9 cellular contexts compared by ENCODE assay signal in genomic region chr1:11280719-11281376, GRCh38. TPM values are rescaled to one million over a fixed set of nuclear protein-coding genes. Genes with fewer than 3 reads are reported as not detected.
DNase-seq lines count a peak whose midpoint lies in the region; ATAC-seq and TF ChIP-seq lines count a peak whose summit lies in the region.
"Had no signal": no experiment of that assay in that cellular context is flagged by ENCODE, and none has a peak within 500 bp of the region (broad histone marks: within the 10 kb centered on the region; RNA-seq: fewer than 3 reads in every experiment).

No MANE protein-coding gene starts in this region.

- H3K27ac ChIP-seq in stomach (peak overlapping the region in 3 of 5 donors; percentile 12 to 68 (median 22)), body of pancreas (no peak overlapping the region)

- H3K9me3 Mint-ChIP-seq in activated T-cell treated with anti-CD3 and anti-CD28 coated beads, Interleukin-2, amount 50 U/mL, for 72 hours: peaks cover 2 to 3% of the 10 kb centered on the region in 2 donors
- no peaks in the 10 kb centered on the region for H3K9me3 Mint-ChIP-seq in effector memory CD8-positive, alpha-beta T cell

- H3K27me3 ChIP-seq in stomach: no peaks in the 10 kb centered on the region
- H3K27me3 ChIP-seq in body of pancreas: no peaks in the 10 kb centered on the region

- H3K9me3 ChIP-seq in stomach: no peaks in the 10 kb centered on the region
- H3K9me3 ChIP-seq in body of pancreas: no peaks in the 10 kb centered on the region

- TF ChIP-seq EP300 in stomach (IDR thresholded peaks at IDR 0.05): no peak

- H3K27me3 Mint-ChIP-seq in activated T-cell treated with anti-CD3 and anti-CD28 coated beads, Interleukin-2, amount 50 U/mL, for 72 hours (ENCODE audit: low read depth): no peaks in the 10 kb centered on the region
- H3K27me3 Mint-ChIP-seq in effector memory CD8-positive, alpha-beta T cell: no peaks in the 10 kb centered on the region

- peak overlapping the region; percentile 44 to 64 for H3K4me3 Mint-ChIP-seq in activated T-cell treated with anti-CD3 and anti-CD28 coated beads, Interleukin-2, amount 50 U/mL, for 72 hours
- H3K4me3 Mint-ChIP-seq in effector memory CD8-positive, alpha-beta T cell: peak overlapping the region; percentile 24 to 32
- H3K4me3 Mint-ChIP-seq: nephron had no signal

- DNase-seq in activated T-cell treated with anti-CD3 and anti-CD28 coated beads, Interleukin-2, amount 50 U/mL, for 72 hours: no peak
- DNase-seq in activated T-cell treated with anti-CD3 and anti-CD28 coated beads for 4 hours (no peak), NAMALWA (ENCODE audit: low spot score) (peak; percentile 37), stomach (no peak), body of pancreas (no peak)
- DNase-seq in effector memory CD8-positive, alpha-beta T cell: no peak

- TF ChIP-seq CTCF in stomach (IDR thresholded peaks at IDR 0.05) (no peak), body of pancreas (IDR thresholded peaks at IDR 0.05) (no peak)

- TF ChIP-seq POLR2A in stomach (IDR thresholded peaks at IDR 0.05): no peak
- TF ChIP-seq POLR2A in body of pancreas (IDR thresholded peaks at IDR 0.05): no peak

- ATAC-seq in activated T-cell treated with anti-CD3 and anti-CD28 coated beads, Interleukin-2, amount 50 U/mL, for 72 hours (replicated peaks in 1 of 2): peak; percentile 39 to 59
- peak; percentile 68 for ATAC-seq in effector memory CD8-positive, alpha-beta T cell (replicated peaks)
- no peak for ATAC-seq in HG03520 (IDR thresholded peaks at IDR 0.05; ENCODE audit: unreplicated experiment)
- ATAC-seq in GM21526 (IDR thresholded peaks at IDR 0.05; ENCODE audit: low FRiP score, unreplicated experiment): no peak
- no peak for ATAC-seq in body of pancreas

- 75 to 79% (median 79%) methylated on average over 4 of the region's 4 CpGs for WGBS in stomach, 5 donors
- 70 to 87% methylated on average over 4 of the region's 4 CpGs for WGBS in body of pancreas, 2 donors

- H3K4me3 ChIP-seq in stomach (no peak overlapping the region), body of pancreas (no peak overlapping the region)

- H3K36me3 Mint-ChIP-seq in activated T-cell treated with anti-CD3 and anti-CD28 coated beads, Interleukin-2, amount 50 U/mL, for 72 hours (ENCODE audit: insufficient read depth in 2 of 2): peaks cover 6 to 29% of the 10 kb centered on the region in 2 donors
- peaks cover 33% of the 10 kb centered on the region for H3K36me3 Mint-ChIP-seq in effector memory CD8-positive, alpha-beta T cell (ENCODE audit: insufficient read depth)

- H3K4me1 Mint-ChIP-seq in activated T-cell treated with anti-CD3 and anti-CD28 coated beads, Interleukin-2, amount 50 U/mL, for 72 hours (ENCODE audit: low read depth): peaks cover 94% of the 10 kb centered on the region
- H3K4me1 Mint-ChIP-seq in effector memory CD8-positive, alpha-beta T cell (ENCODE audit: low read depth in 2 of 2): peaks cover 40 to 44% of the 10 kb centered on the region in 2 donors

- H3K36me3 ChIP-seq in stomach (peaks cover 7 to 50% (median 45%) of the 10 kb centered on the region in 4 donors), body of pancreas (replicated peaks in 1 of 2; ENCODE audit: insufficient read depth in 1 of 2, low read depth in 2 of 2) (peaks cover 0 to 4% of the 10 kb centered on the region in 2 donors)

- intact Hi-C loops in stomach (cut with DNase I; ENCODE audit: low total_unique reads): no loop called here
- intact Hi-C loops in body of pancreas (cut with DNase I): no loop called here

- H3K4me1 ChIP-seq in stomach (peaks cover 7 to 38% (median 29%) of the 10 kb centered on the region in 4 donors), body of pancreas (peaks cover 23% of the 10 kb centered on the region)

- peak overlapping the region; percentile 86 for H3K27ac Mint-ChIP-seq in activated T-cell treated with anti-CD3 and anti-CD28 coated beads, Interleukin-2, amount 50 U/mL, for 72 hours
- peak overlapping the region; percentile 77 to 85 for H3K27ac Mint-ChIP-seq in effector memory CD8-positive, alpha-beta T cell

RNA-seq across cellular contexts. Expression of gene UBIAD1, which starts 7.8 kb away (rescaled TPM):
- 10 to 100 TPM; 28.5 to 32.9 TPM for total RNA-seq in activated T-cell treated with anti-CD3 and anti-CD28 coated beads, Interleukin-2, amount 50 U/mL, for 72 hours
- total RNA-seq in stomach (10 to 100 TPM in 2 of 5 donors, 1 to 10 TPM in 3; 2.2 to 33.8 (median 7.5) TPM), body of pancreas (10 to 100 TPM in 1 of 2 donors, 1 to 10 TPM in 1; 5.9 to 12.7 TPM)
- 1 to 10 TPM; 3.5 to 5.4 (median 4.6) TPM for polyA plus RNA-seq in stomach

RNA-seq across cellular contexts. Expression of gene MTOR, which starts 18.5 kb away (rescaled TPM):
- total RNA-seq in activated T-cell treated with anti-CD3 and anti-CD28 coated beads, Interleukin-2, amount 50 U/mL, for 72 hours: 10 to 100 TPM; 32.6 to 38.3 TPM
- total RNA-seq in stomach: 10 to 100 TPM; 27.4 to 42.4 (median 35.2) TPM
- polyA plus RNA-seq in stomach: 10 to 100 TPM in 1 of 3 donors, 1 to 10 TPM in 2; 6.3 to 15.7 (median 8.7) TPM
- 10 to 100 TPM; 26.2 to 28.3 TPM for total RNA-seq in body of pancreas

Comparison
In these comparisons a context has a peak if more than half of its experiments do, and no peak if none do; other contexts are left out.
1. ATAC-seq: peak in activated T-cell treated with anti-CD3 and anti-CD28 coated beads, Interleukin-2, amount 50 U/mL, for 72 hours (2 of 2) and effector memory CD8-positive, alpha-beta T cell (single experiment); none in HG03520 (single experiment), GM21526 (single experiment) and body of pancreas (single experiment).
2. H3K27ac ChIP-seq: peak in stomach (3 of 5); none in body of pancreas (0 of 4).